7 cellular contexts compared by ENCODE assay signal in genomic region chr6:147776631-147777030, GRCh38.
"Had no signal": no experiment of that assay in that cellular context is flagged by ENCODE, and none has a peak within 500 bp of the region (broad histone marks: within the 10 kb centered on the region; RNA-seq: fewer than 3 reads in every experiment).

No MANE protein-coding gene starts in this region.

- H3K4me3 ChIP-seq: GM23248, HAP-1 had no signal

- ATAC-seq: HCT116 had no signal

- DNase-seq: GM23248, GOT3, H7, HFFc6, KBM-7 had no signal
